1 cellular context compared by ENCODE assay signal in the genomic region with DNA sequence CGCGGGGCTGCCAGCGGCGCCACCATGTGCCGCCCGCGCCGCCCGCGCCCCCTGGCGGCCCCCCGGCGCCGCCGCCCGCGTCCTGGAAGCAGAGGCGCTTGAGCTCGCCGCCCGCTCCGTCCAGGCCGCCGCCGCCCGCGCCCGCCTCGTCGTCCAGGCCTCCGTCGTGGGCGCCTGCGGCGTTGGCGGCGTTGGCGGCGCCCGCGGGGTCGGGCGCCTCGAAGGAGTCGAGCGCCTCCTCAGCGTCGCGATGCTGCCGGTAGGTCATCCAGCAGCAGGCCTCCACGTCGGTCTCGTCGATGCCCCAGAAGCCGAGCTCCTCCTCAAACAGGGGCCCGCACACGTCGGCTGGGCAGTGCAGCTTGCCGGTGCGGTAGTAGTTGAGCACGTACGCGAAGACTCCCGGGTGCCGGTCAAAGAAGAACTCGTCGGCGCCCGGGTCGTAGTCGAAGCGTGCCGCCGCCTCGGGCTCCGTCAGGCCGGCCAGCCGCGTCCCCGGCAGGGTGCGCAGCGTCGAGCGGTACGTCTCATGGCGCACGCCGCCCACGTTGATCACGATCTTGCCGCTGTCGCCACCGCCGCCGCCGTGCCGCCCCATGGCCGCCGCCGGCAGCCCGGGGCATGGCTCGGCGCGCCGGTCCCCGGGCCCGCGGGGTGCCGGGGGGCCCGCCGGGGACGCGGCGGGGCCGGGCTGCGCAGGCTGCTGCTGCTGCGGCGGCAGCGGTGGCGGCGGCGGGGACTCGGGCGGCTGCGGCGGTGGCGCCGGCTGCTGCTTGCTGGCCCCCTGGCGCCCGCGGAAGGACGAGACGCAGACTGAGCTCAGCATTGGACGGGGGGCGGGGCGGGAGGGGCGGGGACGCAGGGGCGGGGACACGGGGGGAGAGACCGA.
TF ChIP-seq lines count a peak whose summit lies in the region.

No MANE protein-coding gene starts in this region.

TF ChIP-seq in WTC11, 78 proteins besides CTCF, POLR2A, EP300 and RAD21 (continued from another document and continues in another):
- TF ChIP-seq, protein P1, sequence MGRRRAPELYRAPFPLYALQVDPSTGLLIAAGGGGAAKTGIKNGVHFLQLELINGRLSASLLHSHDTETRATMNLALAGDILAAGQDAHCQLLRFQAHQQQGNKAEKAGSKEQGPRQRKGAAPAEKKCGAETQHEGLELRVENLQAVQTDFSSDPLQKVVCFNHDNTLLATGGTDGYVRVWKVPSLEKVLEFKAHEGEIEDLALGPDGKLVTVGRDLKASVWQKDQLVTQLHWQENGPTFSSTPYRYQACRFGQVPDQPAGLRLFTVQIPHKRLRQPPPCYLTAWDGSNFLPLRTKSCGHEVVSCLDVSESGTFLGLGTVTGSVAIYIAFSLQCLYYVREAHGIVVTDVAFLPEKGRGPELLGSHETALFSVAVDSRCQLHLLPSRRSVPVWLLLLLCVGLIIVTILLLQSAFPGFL (CRISPR knock-in tag; IDR thresholded peaks at IDR 0.05; ENCODE audit: borderline replicate concordance): no peak
- no peak for TF ChIP-seq TEAD1 (CRISPR knock-in tag; IDR thresholded peaks at IDR 0.05)
- no peak for TF ChIP-seq RORB (CRISPR knock-in tag; IDR thresholded peaks at IDR 0.05)
- TF ChIP-seq, protein P2, sequence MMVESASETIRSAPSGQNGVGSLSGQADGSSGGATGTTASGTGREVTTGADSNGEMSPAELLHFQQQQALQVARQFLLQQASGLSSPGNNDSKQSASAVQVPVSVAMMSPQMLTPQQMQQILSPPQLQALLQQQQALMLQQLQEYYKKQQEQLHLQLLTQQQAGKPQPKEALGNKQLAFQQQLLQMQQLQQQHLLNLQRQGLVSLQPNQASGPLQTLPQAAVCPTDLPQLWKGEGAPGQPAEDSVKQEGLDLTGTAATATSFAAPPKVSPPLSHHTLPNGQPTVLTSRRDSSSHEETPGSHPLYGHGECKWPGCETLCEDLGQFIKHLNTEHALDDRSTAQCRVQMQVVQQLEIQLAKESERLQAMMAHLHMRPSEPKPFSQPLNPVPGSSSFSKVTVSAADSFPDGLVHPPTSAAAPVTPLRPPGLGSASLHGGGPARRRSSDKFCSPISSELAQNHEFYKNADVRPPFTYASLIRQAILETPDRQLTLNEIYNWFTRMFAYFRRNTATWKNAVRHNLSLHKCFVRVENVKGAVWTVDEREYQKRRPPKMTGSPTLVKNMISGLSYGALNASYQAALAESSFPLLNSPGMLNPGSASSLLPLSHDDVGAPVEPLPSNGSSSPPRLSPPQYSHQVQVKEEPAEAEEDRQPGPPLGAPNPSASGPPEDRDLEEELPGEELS (CRISPR knock-in tag; IDR thresholded peaks at IDR 0.05): no peak
- peak; percentile 49; the same call in 1 of the 2 replicates for TF ChIP-seq FOXP1 (CRISPR knock-in tag; IDR thresholded peaks at IDR 0.05; ENCODE audit: borderline replicate concordance)
- TF ChIP-seq, protein P3, sequence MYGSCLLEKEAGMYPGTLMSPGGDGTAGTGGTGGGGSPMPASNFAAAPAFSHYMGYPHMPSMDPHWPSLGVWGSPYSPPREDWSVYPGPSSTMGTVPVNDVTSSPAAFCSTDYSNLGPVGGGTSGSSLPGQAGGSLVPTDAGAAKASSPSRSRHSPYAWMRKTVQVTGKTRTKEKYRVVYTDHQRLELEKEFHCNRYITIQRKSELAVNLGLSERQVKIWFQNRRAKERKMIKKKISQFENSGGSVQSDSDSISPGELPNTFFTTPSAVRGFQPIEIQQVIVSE (CRISPR knock-in tag; IDR thresholded peaks at IDR 0.05; ENCODE audit: borderline replicate concordance): no peak
- TF ChIP-seq, protein P4, sequence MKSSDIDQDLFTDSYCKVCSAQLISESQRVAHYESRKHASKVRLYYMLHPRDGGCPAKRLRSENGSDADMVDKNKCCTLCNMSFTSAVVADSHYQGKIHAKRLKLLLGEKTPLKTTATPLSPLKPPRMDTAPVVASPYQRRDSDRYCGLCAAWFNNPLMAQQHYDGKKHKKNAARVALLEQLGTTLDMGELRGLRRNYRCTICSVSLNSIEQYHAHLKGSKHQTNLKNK (CRISPR knock-in tag; IDR thresholded peaks at IDR 0.05): no peak
- TF ChIP-seq, protein P5, sequence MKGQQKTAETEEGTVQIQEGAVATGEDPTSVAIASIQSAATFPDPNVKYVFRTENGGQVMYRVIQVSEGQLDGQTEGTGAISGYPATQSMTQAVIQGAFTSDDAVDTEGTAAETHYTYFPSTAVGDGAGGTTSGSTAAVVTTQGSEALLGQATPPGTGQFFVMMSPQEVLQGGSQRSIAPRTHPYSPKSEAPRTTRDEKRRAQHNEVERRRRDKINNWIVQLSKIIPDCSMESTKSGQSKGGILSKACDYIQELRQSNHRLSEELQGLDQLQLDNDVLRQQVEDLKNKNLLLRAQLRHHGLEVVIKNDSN (CRISPR knock-in tag; IDR thresholded peaks at IDR 0.05): no peak
- no peak for TF ChIP-seq ZNF317 (CRISPR knock-in tag; IDR thresholded peaks at IDR 0.05; ENCODE audit: borderline replicate concordance, low read depth)
- TF ChIP-seq MXD4 (CRISPR knock-in tag; IDR thresholded peaks at IDR 0.05; ENCODE audit: borderline replicate concordance): no peak
- no peak for TF ChIP-seq ZNF232 (CRISPR knock-in tag; IDR thresholded peaks at IDR 0.05)
- TF ChIP-seq, protein P6, sequence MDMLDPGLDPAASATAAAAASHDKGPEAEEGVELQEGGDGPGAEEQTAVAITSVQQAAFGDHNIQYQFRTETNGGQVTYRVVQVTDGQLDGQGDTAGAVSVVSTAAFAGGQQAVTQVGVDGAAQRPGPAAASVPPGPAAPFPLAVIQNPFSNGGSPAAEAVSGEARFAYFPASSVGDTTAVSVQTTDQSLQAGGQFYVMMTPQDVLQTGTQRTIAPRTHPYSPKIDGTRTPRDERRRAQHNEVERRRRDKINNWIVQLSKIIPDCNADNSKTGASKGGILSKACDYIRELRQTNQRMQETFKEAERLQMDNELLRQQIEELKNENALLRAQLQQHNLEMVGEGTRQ (CRISPR knock-in tag; IDR thresholded peaks at IDR 0.05): 0 out of 2 replicates have a peak, but pooled peaks have one; percentile 18
- no peak for TF ChIP-seq SMAD3 (CRISPR knock-in tag; IDR thresholded peaks at IDR 0.05; ENCODE audit: borderline replicate concordance)
- TF ChIP-seq, protein P7, sequence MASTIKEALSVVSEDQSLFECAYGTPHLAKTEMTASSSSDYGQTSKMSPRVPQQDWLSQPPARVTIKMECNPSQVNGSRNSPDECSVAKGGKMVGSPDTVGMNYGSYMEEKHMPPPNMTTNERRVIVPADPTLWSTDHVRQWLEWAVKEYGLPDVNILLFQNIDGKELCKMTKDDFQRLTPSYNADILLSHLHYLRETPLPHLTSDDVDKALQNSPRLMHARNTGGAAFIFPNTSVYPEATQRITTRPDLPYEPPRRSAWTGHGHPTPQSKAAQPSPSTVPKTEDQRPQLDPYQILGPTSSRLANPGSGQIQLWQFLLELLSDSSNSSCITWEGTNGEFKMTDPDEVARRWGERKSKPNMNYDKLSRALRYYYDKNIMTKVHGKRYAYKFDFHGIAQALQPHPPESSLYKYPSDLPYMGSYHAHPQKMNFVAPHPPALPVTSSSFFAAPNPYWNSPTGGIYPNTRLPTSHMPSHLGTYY (CRISPR knock-in tag; IDR thresholded peaks at IDR 0.05): no peak
- TF ChIP-seq NR1H2 (CRISPR knock-in tag; IDR thresholded peaks at IDR 0.05): no peak
- no peak for TF ChIP-seq ESRRA (CRISPR knock-in tag; IDR thresholded peaks at IDR 0.05; ENCODE audit: borderline replicate concordance)
- no peak for TF ChIP-seq NR2C2 (CRISPR knock-in tag; IDR thresholded peaks at IDR 0.05)
- no peak for TF ChIP-seq CREB1 (CRISPR knock-in tag; IDR thresholded peaks at IDR 0.05)
- no peak for TF ChIP-seq ZBTB21 (CRISPR knock-in tag; IDR thresholded peaks at IDR 0.05; ENCODE audit: borderline replicate concordance)
- TF ChIP-seq RELA (CRISPR knock-in tag; IDR thresholded peaks at IDR 0.05; ENCODE audit: borderline replicate concordance): no peak
- TF ChIP-seq CREM (CRISPR knock-in tag; IDR thresholded peaks at IDR 0.05): no peak; the same call in 1 of the 2 replicates
- TF ChIP-seq NFYB (CRISPR knock-in tag; conservative IDR thresholded peaks at IDR 0.05; ENCODE audit: low read depth): peak; percentile 6; the same call in 1 of the 2 replicates
- no peak for TF ChIP-seq GTF2I (CRISPR knock-in tag; conservative IDR thresholded peaks at IDR 0.05)
- TF ChIP-seq, protein P8, sequence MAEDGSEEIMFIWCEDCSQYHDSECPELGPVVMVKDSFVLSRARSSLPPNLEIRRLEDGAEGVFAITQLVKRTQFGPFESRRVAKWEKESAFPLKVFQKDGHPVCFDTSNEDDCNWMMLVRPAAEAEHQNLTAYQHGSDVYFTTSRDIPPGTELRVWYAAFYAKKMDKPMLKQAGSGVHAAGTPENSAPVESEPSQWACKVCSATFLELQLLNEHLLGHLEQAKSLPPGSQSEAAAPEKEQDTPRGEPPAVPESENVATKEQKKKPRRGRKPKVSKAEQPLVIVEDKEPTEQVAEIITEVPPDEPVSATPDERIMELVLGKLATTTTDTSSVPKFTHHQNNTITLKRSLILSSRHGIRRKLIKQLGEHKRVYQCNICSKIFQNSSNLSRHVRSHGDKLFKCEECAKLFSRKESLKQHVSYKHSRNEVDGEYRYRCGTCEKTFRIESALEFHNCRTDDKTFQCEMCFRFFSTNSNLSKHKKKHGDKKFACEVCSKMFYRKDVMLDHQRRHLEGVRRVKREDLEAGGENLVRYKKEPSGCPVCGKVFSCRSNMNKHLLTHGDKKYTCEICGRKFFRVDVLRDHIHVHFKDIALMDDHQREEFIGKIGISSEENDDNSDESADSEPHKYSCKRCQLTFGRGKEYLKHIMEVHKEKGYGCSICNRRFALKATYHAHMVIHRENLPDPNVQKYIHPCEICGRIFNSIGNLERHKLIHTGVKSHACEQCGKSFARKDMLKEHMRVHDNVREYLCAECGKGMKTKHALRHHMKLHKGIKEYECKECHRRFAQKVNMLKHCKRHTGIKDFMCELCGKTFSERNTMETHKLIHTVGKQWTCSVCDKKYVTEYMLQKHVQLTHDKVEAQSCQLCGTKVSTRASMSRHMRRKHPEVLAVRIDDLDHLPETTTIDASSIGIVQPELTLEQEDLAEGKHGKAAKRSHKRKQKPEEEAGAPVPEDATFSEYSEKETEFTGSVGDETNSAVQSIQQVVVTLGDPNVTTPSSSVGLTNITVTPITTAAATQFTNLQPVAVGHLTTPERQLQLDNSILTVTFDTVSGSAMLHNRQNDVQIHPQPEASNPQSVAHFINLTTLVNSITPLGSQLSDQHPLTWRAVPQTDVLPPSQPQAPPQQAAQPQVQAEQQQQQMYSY (CRISPR knock-in tag; IDR thresholded peaks at IDR 0.05): no peak
- TF ChIP-seq, protein P9, sequence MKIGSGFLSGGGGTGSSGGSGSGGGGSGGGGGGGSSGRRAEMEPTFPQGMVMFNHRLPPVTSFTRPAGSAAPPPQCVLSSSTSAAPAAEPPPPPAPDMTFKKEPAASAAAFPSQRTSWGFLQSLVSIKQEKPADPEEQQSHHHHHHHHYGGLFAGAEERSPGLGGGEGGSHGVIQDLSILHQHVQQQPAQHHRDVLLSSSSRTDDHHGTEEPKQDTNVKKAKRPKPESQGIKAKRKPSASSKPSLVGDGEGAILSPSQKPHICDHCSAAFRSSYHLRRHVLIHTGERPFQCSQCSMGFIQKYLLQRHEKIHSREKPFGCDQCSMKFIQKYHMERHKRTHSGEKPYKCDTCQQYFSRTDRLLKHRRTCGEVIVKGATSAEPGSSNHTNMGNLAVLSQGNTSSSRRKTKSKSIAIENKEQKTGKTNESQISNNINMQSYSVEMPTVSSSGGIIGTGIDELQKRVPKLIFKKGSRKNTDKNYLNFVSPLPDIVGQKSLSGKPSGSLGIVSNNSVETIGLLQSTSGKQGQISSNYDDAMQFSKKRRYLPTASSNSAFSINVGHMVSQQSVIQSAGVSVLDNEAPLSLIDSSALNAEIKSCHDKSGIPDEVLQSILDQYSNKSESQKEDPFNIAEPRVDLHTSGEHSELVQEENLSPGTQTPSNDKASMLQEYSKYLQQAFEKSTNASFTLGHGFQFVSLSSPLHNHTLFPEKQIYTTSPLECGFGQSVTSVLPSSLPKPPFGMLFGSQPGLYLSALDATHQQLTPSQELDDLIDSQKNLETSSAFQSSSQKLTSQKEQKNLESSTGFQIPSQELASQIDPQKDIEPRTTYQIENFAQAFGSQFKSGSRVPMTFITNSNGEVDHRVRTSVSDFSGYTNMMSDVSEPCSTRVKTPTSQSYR (CRISPR knock-in tag; IDR thresholded peaks at IDR 0.05): no peak
- TF ChIP-seq, protein P10, sequence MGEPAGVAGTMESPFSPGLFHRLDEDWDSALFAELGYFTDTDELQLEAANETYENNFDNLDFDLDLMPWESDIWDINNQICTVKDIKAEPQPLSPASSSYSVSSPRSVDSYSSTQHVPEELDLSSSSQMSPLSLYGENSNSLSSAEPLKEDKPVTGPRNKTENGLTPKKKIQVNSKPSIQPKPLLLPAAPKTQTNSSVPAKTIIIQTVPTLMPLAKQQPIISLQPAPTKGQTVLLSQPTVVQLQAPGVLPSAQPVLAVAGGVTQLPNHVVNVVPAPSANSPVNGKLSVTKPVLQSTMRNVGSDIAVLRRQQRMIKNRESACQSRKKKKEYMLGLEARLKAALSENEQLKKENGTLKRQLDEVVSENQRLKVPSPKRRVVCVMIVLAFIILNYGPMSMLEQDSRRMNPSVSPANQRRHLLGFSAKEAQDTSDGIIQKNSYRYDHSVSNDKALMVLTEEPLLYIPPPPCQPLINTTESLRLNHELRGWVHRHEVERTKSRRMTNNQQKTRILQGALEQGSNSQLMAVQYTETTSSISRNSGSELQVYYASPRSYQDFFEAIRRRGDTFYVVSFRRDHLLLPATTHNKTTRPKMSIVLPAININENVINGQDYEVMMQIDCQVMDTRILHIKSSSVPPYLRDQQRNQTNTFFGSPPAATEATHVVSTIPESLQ (CRISPR knock-in tag; IDR thresholded peaks at IDR 0.05): no peak
- no peak for TF ChIP-seq JAZF1 (CRISPR knock-in tag; IDR thresholded peaks at IDR 0.05)
- TF ChIP-seq, protein P11, sequence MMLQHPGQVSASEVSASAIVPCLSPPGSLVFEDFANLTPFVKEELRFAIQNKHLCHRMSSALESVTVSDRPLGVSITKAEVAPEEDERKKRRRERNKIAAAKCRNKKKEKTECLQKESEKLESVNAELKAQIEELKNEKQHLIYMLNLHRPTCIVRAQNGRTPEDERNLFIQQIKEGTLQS (CRISPR knock-in tag; conservative IDR thresholded peaks at IDR 0.05): no peak
- no peak for TF ChIP-seq SOX15 (CRISPR knock-in tag; IDR thresholded peaks at IDR 0.05)
- TF ChIP-seq FOXK1 (CRISPR knock-in tag; IDR thresholded peaks at IDR 0.05): 0 out of 2 replicates have a peak, but pooled peaks have one; percentile 33
- TF ChIP-seq NFE2L1 (CRISPR knock-in tag; IDR thresholded peaks at IDR 0.05): no peak
- no peak for TF ChIP-seq KAT7 (CRISPR knock-in tag; IDR thresholded peaks at IDR 0.05; ENCODE audit: borderline replicate concordance)
- no peak for TF ChIP-seq MYBL2 (CRISPR knock-in tag; IDR thresholded peaks at IDR 0.05)
- TF ChIP-seq, protein P12, sequence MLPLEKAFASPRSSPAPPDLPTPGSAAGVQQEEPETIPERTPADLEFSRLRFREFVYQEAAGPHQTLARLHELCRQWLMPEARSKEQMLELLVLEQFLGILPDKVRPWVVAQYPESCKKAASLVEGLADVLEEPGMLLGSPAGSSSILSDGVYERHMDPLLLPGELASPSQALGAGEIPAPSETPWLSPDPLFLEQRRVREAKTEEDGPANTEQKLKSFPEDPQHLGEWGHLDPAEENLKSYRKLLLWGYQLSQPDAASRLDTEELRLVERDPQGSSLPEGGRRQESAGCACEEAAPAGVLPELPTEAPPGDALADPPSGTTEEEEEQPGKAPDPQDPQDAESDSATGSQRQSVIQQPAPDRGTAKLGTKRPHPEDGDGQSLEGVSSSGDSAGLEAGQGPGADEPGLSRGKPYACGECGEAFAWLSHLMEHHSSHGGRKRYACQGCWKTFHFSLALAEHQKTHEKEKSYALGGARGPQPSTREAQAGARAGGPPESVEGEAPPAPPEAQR (CRISPR knock-in tag; IDR thresholded peaks at IDR 0.05): no peak
- TF ChIP-seq, protein P13, sequence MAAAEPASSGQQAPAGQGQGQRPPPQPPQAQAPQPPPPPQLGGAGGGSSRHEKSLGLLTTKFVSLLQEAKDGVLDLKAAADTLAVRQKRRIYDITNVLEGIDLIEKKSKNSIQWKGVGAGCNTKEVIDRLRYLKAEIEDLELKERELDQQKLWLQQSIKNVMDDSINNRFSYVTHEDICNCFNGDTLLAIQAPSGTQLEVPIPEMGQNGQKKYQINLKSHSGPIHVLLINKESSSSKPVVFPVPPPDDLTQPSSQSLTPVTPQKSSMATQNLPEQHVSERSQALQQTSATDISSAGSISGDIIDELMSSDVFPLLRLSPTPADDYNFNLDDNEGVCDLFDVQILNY (CRISPR knock-in tag; IDR thresholded peaks at IDR 0.05): peak; percentile 56; the same call in 1 of the 2 replicates
